In genomic region chr7:99833289-99833877, GRCh38 we compare ENCODE assay signal across 1 cellular context.
A peak's percentile ranks its signal among the peaks of the same experiment; 100 is the strongest.
TF ChIP-seq lines count a peak whose summit lies in the region.

No MANE protein-coding gene starts in this region.

TF ChIP-seq in K562, 482 proteins besides CTCF, POLR2A, EP300 and RAD21 (continued from another document and continues in another):
- TF ChIP-seq CUX1 (CRISPR knock-in tag; IDR thresholded peaks at IDR 0.05), result no peak
- TF ChIP-seq ZNF197 (CRISPR knock-in tag; IDR thresholded peaks at IDR 0.05; ENCODE audit: low read depth), result 0 out of 2 replicates have a peak, but pooled peaks have one; percentile 84
- TF ChIP-seq WHSC1 (IDR thresholded peaks at IDR 0.05; ENCODE audit: low read length), result no peak
- no peak for TF ChIP-seq ZNF124 (CRISPR knock-in tag; IDR thresholded peaks at IDR 0.05)
- TF ChIP-seq ZNF436 (CRISPR knock-in tag; IDR thresholded peaks at IDR 0.05), result no peak
- peak; percentile 93 for TF ChIP-seq HDAC3 (IDR thresholded peaks at IDR 0.05; ENCODE audit: borderline replicate concordance, partially characterized antibody)
- TF ChIP-seq SREBF2 (CRISPR knock-in tag; IDR thresholded peaks at IDR 0.05), result no peak
- TF ChIP-seq THRB (CRISPR knock-in tag; conservative IDR thresholded peaks at IDR 0.05), result no peak
- peak; percentile 93 for TF ChIP-seq RNF2 (IDR thresholded peaks at IDR 0.05)
- TF ChIP-seq ZNF586 (CRISPR knock-in tag; conservative IDR thresholded peaks at IDR 0.05), result no peak
- no peak for TF ChIP-seq CHD4 (IDR thresholded peaks at IDR 0.05; ENCODE audit: insufficient read depth, insufficient replicate concordance, low read depth, low read length, poor library complexity, severe bottlenecking)
- TF ChIP-seq ZNF24 (IDR thresholded peaks at IDR 0.05), result peak; percentile 84
- no peak for TF ChIP-seq ZNF23 (CRISPR knock-in tag; IDR thresholded peaks at IDR 0.05)
- TF ChIP-seq, protein P1, sequence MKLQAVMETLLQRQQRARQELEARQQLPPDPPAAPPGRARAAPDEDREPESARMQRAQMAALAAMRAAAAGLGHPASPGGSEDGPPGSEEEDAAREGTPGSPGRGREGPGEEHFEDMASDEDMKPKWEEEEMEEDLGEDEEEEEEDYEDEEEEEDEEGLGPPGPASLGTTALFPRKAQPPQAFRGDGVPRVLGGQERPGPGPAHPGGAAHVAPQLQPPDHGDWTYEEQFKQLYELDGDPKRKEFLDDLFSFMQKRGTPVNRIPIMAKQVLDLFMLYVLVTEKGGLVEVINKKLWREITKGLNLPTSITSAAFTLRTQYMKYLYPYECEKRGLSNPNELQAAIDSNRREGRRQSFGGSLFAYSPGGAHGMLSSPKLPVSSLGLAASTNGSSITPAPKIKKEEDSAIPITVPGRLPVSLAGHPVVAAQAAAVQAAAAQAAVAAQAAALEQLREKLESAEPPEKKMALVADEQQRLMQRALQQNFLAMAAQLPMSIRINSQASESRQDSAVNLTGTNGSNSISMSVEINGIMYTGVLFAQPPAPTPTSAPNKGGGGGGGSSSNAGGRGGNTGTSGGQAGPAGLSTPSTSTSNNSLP (IDR thresholded peaks at IDR 0.05; ENCODE audit: borderline replicate concordance, low read depth, low read length), result peak; percentile 64
- TF ChIP-seq MTA2 (IDR thresholded peaks at IDR 0.05; ENCODE audit: low read depth), result peak; percentile 96
- TF ChIP-seq, protein P2, sequence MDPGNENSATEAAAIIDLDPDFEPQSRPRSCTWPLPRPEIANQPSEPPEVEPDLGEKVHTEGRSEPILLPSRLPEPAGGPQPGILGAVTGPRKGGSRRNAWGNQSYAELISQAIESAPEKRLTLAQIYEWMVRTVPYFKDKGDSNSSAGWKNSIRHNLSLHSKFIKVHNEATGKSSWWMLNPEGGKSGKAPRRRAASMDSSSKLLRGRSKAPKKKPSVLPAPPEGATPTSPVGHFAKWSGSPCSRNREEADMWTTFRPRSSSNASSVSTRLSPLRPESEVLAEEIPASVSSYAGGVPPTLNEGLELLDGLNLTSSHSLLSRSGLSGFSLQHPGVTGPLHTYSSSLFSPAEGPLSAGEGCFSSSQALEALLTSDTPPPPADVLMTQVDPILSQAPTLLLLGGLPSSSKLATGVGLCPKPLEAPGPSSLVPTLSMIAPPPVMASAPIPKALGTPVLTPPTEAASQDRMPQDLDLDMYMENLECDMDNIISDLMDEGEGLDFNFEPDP (CRISPR knock-in tag; IDR thresholded peaks at IDR 0.05), result no peak
- no peak for TF ChIP-seq HMGN3 (IDR thresholded peaks at IDR 0.05; ENCODE audit: borderline replicate concordance, extremely low read depth, insufficient read length, low read depth, low read length)
- TF ChIP-seq JUNB (CRISPR knock-in tag; conservative IDR thresholded peaks at IDR 0.05), result no peak
- no peak for TF ChIP-seq PHF21A (IDR thresholded peaks at IDR 0.05; ENCODE audit: borderline replicate concordance, low read depth)
- no peak for TF ChIP-seq ID3 (CRISPR knock-in tag; IDR thresholded peaks at IDR 0.05)
- no peak for TF ChIP-seq ID3 (tag; IDR thresholded peaks at IDR 0.05)
- TF ChIP-seq NFIX (CRISPR knock-in tag; IDR thresholded peaks at IDR 0.05; ENCODE audit: low read depth), result no peak
- peak; percentile 63; the same call in 1 of the 2 replicates for TF ChIP-seq ELF4 (CRISPR knock-in tag; IDR thresholded peaks at IDR 0.05)
- 0 out of 2 replicates have a peak, but pooled peaks have one; percentile 36 for TF ChIP-seq RBFOX2 (IDR thresholded peaks at IDR 0.05; ENCODE audit: low read depth, low read length)
- no peak for TF ChIP-seq THAP7 (CRISPR knock-in tag; IDR thresholded peaks at IDR 0.05)
- TF ChIP-seq MLLT1 (IDR thresholded peaks at IDR 0.05), result peak in 1 of 2 experiments; percentile 65; a peak in 2 of 4 replicates
- TF ChIP-seq, protein P3, sequence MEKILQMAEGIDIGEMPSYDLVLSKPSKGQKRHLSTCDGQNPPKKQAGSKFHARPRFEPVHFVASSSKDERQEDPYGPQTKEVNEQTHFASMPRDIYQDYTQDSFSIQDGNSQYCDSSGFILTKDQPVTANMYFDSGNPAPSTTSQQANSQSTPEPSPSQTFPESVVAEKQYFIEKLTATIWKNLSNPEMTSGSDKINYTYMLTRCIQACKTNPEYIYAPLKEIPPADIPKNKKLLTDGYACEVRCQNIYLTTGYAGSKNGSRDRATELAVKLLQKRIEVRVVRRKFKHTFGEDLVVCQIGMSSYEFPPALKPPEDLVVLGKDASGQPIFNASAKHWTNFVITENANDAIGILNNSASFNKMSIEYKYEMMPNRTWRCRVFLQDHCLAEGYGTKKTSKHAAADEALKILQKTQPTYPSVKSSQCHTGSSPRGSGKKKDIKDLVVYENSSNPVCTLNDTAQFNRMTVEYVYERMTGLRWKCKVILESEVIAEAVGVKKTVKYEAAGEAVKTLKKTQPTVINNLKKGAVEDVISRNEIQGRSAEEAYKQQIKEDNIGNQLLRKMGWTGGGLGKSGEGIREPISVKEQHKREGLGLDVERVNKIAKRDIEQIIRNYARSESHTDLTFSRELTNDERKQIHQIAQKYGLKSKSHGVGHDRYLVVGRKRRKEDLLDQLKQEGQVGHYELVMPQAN (IDR thresholded peaks at IDR 0.05; ENCODE audit: borderline replicate concordance), result no peak
- TF ChIP-seq PRPF4 (IDR thresholded peaks at IDR 0.05; ENCODE audit: insufficient read depth, low read depth, low read length, poor library complexity, severe bottlenecking), result no peak
- no peak for TF ChIP-seq ELK3 (CRISPR knock-in tag; IDR thresholded peaks at IDR 0.05)
- 0 out of 2 replicates have a peak, but pooled peaks have one; percentile 4 for TF ChIP-seq ETV1 (tag; conservative IDR thresholded peaks at IDR 0.05; ENCODE audit: low read depth)
